In the genomic region with DNA sequence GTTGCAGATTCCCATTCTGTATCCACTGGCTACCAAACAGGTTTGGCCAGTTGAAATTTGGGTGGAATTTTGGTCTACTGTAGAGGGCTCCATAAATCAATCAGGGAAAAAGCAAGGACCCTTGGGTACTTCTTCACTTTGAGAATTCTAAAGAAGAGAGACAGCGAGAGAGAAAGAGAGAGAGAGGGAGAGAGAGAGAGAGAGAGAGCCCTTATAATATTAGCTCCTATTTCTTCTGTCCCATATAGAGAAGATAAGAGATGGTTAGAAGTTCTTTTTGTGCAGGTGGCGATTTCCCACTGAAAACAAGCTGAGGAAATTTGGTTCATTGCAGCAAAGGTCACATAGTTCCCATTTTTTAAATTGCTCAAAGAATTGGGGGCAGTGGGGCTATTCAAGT, we compare ENCODE assay signal across 29 cellular contexts.
"Had no signal": no experiment of that assay in that cellular context is flagged by ENCODE, and none has a peak within 500 bp of the region (broad histone marks: within the 10 kb centered on the region; RNA-seq: fewer than 3 reads in every experiment).

No MANE protein-coding gene starts in this region.

- H3K27ac Mint-ChIP-seq: activated B cell treated with CpG ODN at 0.5 μM for 24 hours; activated CD8-positive, alpha-beta T cell treated with anti-CD3 and anti-CD28 coated beads for 36 hours; activated naive CD8-positive, alpha-beta T cell; activated T-helper 17 cell treated with anti-CD3 and anti-CD28 coated beads, Interleukin-2, amount 50 U/mL, for 72 hours; dendritic cell treated with granulocyte-macrophage colony-stimulating factor and Interleukin-4, amounts not matched to agents 40 ng/mL and 50 ng/mL, for 4 days; endodermal cell; T-helper 2 cell treated with Interferon-gamma antibody and Interleukin-4, amounts not matched to agents 5 μg/mL and 100 μg/mL, for 36 hours had no signal

- ATAC-seq: activated CD4-positive, CD25-positive, alpha-beta regulatory T cell treated with anti-CD3 and anti-CD28 coated beads, Interleukin-2, amount 50 U/mL, for 24 hours; activated CD8-positive, alpha-beta T cell treated with anti-CD3 and anti-CD28 coated beads for 36 hours; activated T-cell treated with anti-CD3 and anti-CD28 coated beads, Interleukin-2, amount 50 U/mL, for 4 hours; activated T-helper 17 cell treated with anti-CD3 and anti-CD28 coated beads, Interleukin-2, amount 50 U/mL, for 72 hours; esophagus mucosa had no signal

- H3K4me3 ChIP-seq: coronary artery, dorsolateral prefrontal cortex had no signal

- DNase-seq: activated B cell treated with CpG ODN at 0.5 μM for 24 hours; activated CD4-positive, alpha-beta T cell treated with anti-CD3 and anti-CD28 coated beads for 48 hours; activated CD4-positive, alpha-beta T cell treated with anti-CD3 and anti-CD28 coated beads, Interleukin-2, amount 50 U/mL, for 1 hour; activated CD4-positive, alpha-beta T cell treated with anti-CD3 and anti-CD28 coated beads, Interleukin-2, amount 50 U/mL, for 48 hours; activated CD8-positive, alpha-beta memory T cell treated with anti-CD3 and anti-CD28 coated beads for 24 hours; activated CD8-positive, alpha-beta T cell treated with anti-CD3 and anti-CD28 coated beads for 36 hours; activated effector memory CD4-positive, alpha-beta T cell treated with Interleukin-2 at 50 U/mL for 16 hours; activated gamma-delta T cell treated with Interleukin-2 at 50 U/mL for 16 hours; activated naive CD4-positive, alpha-beta T cell treated with anti-CD3 and anti-CD28 coated beads, Interleukin-2, amount 50 U/mL, for 16 hours; activated naive CD4-positive, alpha-beta T cell treated with Interleukin-2 at 50 U/mL for 16 hours; activated T-cell treated with anti-CD3 and anti-CD28 coated beads, Interleukin-2, amount 50 U/mL, for 4 hours; amniotic stem cell; anterior cingulate cortex; brain microvascular endothelial cell; dorsolateral prefrontal cortex; effector memory CD4-positive, alpha-beta T cell; endodermal cell; foreskin fibroblast; head of caudate nucleus; T1000; WERI-Rb-1 had no signal

- H3K27me3 Mint-ChIP-seq: activated B cell treated with CpG ODN at 0.5 μM for 24 hours; dendritic cell treated with granulocyte-macrophage colony-stimulating factor and Interleukin-4, amounts not matched to agents 40 ng/mL and 50 ng/mL, for 4 days had no signal

- H3K4me3 Mint-ChIP-seq: activated B cell treated with CpG ODN at 0.5 μM for 24 hours; activated CD8-positive, alpha-beta T cell treated with anti-CD3 and anti-CD28 coated beads for 36 hours; activated naive CD8-positive, alpha-beta T cell; activated T-cell treated with anti-CD3 and anti-CD28 coated beads, Interleukin-2, amount 50 U/mL, for 4 hours; activated T-helper 17 cell treated with anti-CD3 and anti-CD28 coated beads, Interleukin-2, amount 50 U/mL, for 72 hours; central memory CD8-positive, alpha-beta T cell; dendritic cell treated with granulocyte-macrophage colony-stimulating factor and Interleukin-4, amounts not matched to agents 40 ng/mL and 50 ng/mL, for 4 days; endodermal cell; T-helper 2 cell treated with Interferon-gamma antibody and Interleukin-4, amounts not matched to agents 5 μg/mL and 100 μg/mL, for 36 hours had no signal

- H3K36me3 ChIP-seq: brain microvascular endothelial cell, WERI-Rb-1 had no signal

- H3K4me1 Mint-ChIP-seq: activated B cell treated with CpG ODN at 0.5 μM for 24 hours; activated T-helper 17 cell treated with anti-CD3 and anti-CD28 coated beads, Interleukin-2, amount 50 U/mL, for 72 hours; central memory CD8-positive, alpha-beta T cell had no signal

- H3K27ac ChIP-seq: brain microvascular endothelial cell, coronary artery, WERI-Rb-1 had no signal

- H3K27me3 ChIP-seq: brain microvascular endothelial cell had no signal

- H3K9me3 Mint-ChIP-seq: activated B cell treated with CpG ODN at 0.5 μM for 24 hours; activated T-cell treated with anti-CD3 and anti-CD28 coated beads, Interleukin-2, amount 50 U/mL, for 4 hours; endodermal cell; T-helper 2 cell treated with Interferon-gamma antibody and Interleukin-4, amounts not matched to agents 5 μg/mL and 100 μg/mL, for 36 hours had no signal

- H3K36me3 Mint-ChIP-seq: activated naive CD8-positive, alpha-beta T cell had no signal
